ENCODE assay signal across 14 cellular contexts in the genomic region with DNA sequence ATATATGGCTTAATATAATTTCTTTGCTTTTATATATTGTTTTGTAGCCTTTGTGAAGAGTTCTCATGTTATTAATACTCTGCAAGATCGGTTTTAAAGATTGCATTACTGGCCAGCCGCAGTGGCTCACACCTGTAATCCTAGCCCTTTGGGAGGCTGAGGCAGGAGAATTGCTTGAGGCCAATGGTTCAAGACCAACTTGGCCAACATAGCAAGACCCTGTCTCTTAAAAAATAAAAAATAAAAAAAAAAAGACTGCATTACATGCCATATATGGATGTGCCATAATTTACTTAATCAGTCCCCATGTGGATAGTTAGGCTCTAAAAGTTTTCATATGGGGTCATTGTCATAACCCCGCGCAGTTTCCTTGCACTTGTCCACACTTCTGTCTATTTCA. TPM values are rescaled to one million over a fixed set of nuclear protein-coding genes. Genes with fewer than 3 reads are reported as not detected.
A peak's percentile ranks its signal among the peaks of the same experiment; 100 is the strongest.
DNase-seq lines count a peak whose midpoint lies in the region; ATAC-seq and TF ChIP-seq lines count a peak whose summit lies in the region.
"Had no signal": no experiment of that assay in that cellular context is flagged by ENCODE, and none has a peak within 500 bp of the region (broad histone marks: within the 10 kb centered on the region; RNA-seq: fewer than 3 reads in every experiment).

No MANE protein-coding gene starts in this region.

- H3K4me3 Mint-ChIP-seq in CD8-positive, alpha-beta memory T cell: no peak overlapping the region
- H3K4me3 Mint-ChIP-seq: memory B cell had no signal

- H3K27ac Mint-ChIP-seq in CD8-positive, alpha-beta memory T cell: peak overlapping the region; percentile 8 to 89 (median 62)

- H3K27ac ChIP-seq in 22Rv1 (peak overlapping the region; percentile 51), ascending aorta (peak overlapping the region; percentile 80 to 82), mesodermal cell (ENCODE audit: low read depth, low read length, severe bottlenecking) (peak overlapping the region; percentile 71)
- peak overlapping the region; percentile 71 for H3K27ac ChIP-seq in CD8-positive, alpha-beta memory T cell (ENCODE audit: low read depth, low read length)

- WGBS in mesodermal cell (ENCODE audit: insufficient coverage in 2 of 2), 2 experiments: 100% methylated on average over 2 of the region's 4 CpGs

- no peaks in the 10 kb centered on the region for H3K27me3 Mint-ChIP-seq in CD8-positive, alpha-beta memory T cell
- H3K27me3 Mint-ChIP-seq: memory B cell had no signal

- H3K36me3 Mint-ChIP-seq in CD8-positive, alpha-beta memory T cell: peaks cover 0 to 8% (median 8%) of the 10 kb centered on the region in 3 donors

- no peaks in the 10 kb centered on the region for H3K36me3 ChIP-seq in CD8-positive, alpha-beta memory T cell (ENCODE audit: insufficient read depth, low read length)
- H3K36me3 ChIP-seq in ascending aorta (no peaks in the 10 kb centered on the region), mesodermal cell (ENCODE audit: control insufficient read depth, insufficient read depth, low read length) (no peaks in the 10 kb centered on the region)

- DNase-seq in CD8-positive, alpha-beta memory T cell: no peak
- no peak for DNase-seq in ascending aorta (ENCODE audit: low spot score in 2 of 2)
- DNase-seq in NCI-H510A (lab: John Stamatoyannopoulos, UW): no peak
- DNase-seq in stimulated activated CD4-positive, alpha-beta T cell treated with anti-CD3 and anti-CD28 coated beads, Interleukin-4, amount 100 ng/mL, for 24 hours: no peak
- no peak for DNase-seq in RKO (ENCODE audit: low spot score)
- DNase-seq: activated gamma-delta T cell treated with Interleukin-2 at 50 U/mL for 16 hours; cerebellar nuclear complex; NCI-H2107; posterior cingulate gyrus; stimulated activated CD8-positive, alpha-beta memory T cell treated with anti-CD3 and anti-CD28 coated beads, Interleukin-4, amount 100 ng/mL, for 48 hours had no signal

- intact Hi-C loops in ascending aorta (cut with DNase I): loop anchor here (1.0 to 5.0 kb wide), 3 partner anchors 22 to 57 kb away; no protein-coding TSS in a partner anchor

- H3K4me3 ChIP-seq in CD8-positive, alpha-beta memory T cell (ENCODE audit: low read length): no peak overlapping the region
- H3K4me3 ChIP-seq in ascending aorta: no peak overlapping the region
- H3K4me3 ChIP-seq in mesodermal cell (ENCODE audit: extremely low read depth, insufficient read depth, low read length, poor library complexity, severe bottlenecking): no peak overlapping the region

- ATAC-seq in HG03520 (IDR thresholded peaks at IDR 0.05; ENCODE audit: unreplicated experiment): no peak

- H3K4me1 ChIP-seq in CD8-positive, alpha-beta memory T cell (ENCODE audit: insufficient read depth, low read length): peaks cover 96% of the 10 kb centered on the region
- H3K4me1 ChIP-seq in ascending aorta (peaks cover 4 to 20% of the 10 kb centered on the region in 2 donors), mesodermal cell (ENCODE audit: control insufficient read depth, insufficient read depth, low read length, poor library complexity, severe bottlenecking) (peaks cover 72% of the 10 kb centered on the region)

- peaks cover 90 to 99% (median 98%) of the 10 kb centered on the region in 3 donors for H3K4me1 Mint-ChIP-seq in CD8-positive, alpha-beta memory T cell

- H3K9me3 Mint-ChIP-seq in CD8-positive, alpha-beta memory T cell: no peaks in the 10 kb centered on the region
- H3K9me3 Mint-ChIP-seq: memory B cell had no signal

- H3K9me3 ChIP-seq in CD8-positive, alpha-beta memory T cell (ENCODE audit: low read length): no peaks in the 10 kb centered on the region
- H3K9me3 ChIP-seq in ascending aorta (no peaks in the 10 kb centered on the region), mesodermal cell (ENCODE audit: control insufficient read depth, low read length) (no peaks in the 10 kb centered on the region)

- POLR2A ChIA-PET in CD8-positive, alpha-beta memory T cell (lab: Charles Lee): interaction anchor here (0.7 kb wide), 1 partner anchor 62 kb away, joined by 3 read pairs; no protein-coding TSS in a partner anchor

- no peaks in the 10 kb centered on the region for H3K27me3 ChIP-seq in CD8-positive, alpha-beta memory T cell (ENCODE audit: insufficient read depth, low read length, poor library complexity, severe bottlenecking)
- H3K27me3 ChIP-seq in ascending aorta: no peaks in the 10 kb centered on the region

- no peak for TF ChIP-seq CTCF in 22Rv1 (IDR thresholded peaks at IDR 0.05)
- TF ChIP-seq CTCF in ascending aorta (IDR thresholded peaks at IDR 0.05): no peak

- CTCF ChIA-PET in CD8-positive, alpha-beta memory T cell (lab: Charles Lee): interaction anchor here (0.7 to 1.1 kb wide), 2 partner anchors 9 kb away, joined by 3 to 4 read pairs; no protein-coding TSS in a partner anchor

RNA-seq across cellular contexts. Expression of a gene that starts 31.0 kb away (rescaled TPM):
- 100 to 1,000 TPM; 295 to 311 TPM for total RNA-seq in CD8-positive, alpha-beta memory T cell
- 207 TPM for polyA plus RNA-seq in CD8-positive, alpha-beta memory T cell
- 3.5 TPM for total RNA-seq in ascending aorta
- polyA plus RNA-seq in mesodermal cell (2013, experiment 1 of 2): 19.2 TPM
- 22.3 TPM for polyA plus RNA-seq in mesodermal cell (2013, experiment 2 of 2)

Comparison
In these comparisons a context has a peak if more than half of its experiments do, and no peak if none do; other contexts are left out.
1. RNA of a gene that starts 31.0 kb away (total RNA-seq): 295 to 311 TPM in CD8-positive, alpha-beta memory T cell; 3.5 TPM in ascending aorta (single experiment); every median in the first group is over 10 times any median in the second.
2. Peak in every context shown above with its lines, with median percentiles within 50 percentile points of each other: H3K27ac ChIP-seq.